10 cellular contexts compared by ENCODE assay signal in the genomic region with DNA sequence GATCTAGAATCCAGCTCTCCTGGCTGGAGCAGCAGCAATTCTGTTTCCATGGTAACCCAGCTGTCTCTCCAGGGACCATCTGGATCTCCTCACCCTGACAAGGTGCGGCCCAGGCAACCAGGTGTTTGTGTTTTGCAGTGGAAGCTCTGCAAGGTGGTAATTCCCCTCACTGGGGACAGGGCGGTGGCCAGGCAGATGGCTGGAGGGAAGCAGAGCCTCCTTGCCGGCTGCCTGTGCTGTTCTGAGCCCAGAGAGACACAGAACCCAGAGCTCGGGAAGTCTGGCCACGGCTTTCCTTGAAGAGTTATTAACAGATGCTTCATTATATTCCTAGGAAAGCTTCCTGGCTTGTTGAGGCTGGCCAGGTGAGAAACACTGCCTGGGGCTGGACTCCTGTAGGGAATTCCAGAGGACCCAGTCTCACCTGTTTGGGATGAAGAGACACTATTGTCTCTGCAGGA.
DNase-seq lines count a peak whose midpoint lies in the region; ATAC-seq and TF ChIP-seq lines count a peak whose summit lies in the region.
"Had no signal": no experiment of that assay in that cellular context is flagged by ENCODE, and none has a peak within 500 bp of the region (broad histone marks: within the 10 kb centered on the region; RNA-seq: fewer than 3 reads in every experiment).

No MANE protein-coding gene starts in this region.

- H3K4me3 Mint-ChIP-seq in neural progenitor cell: peak overlapping the region; percentile 64

- no peaks in the 10 kb centered on the region for H3K79me2 ChIP-seq in neural progenitor cell (ENCODE audit: low read depth)

- H3K9me3 Mint-ChIP-seq in neural progenitor cell: no peaks in the 10 kb centered on the region

- no peaks in the 10 kb centered on the region for H3K27me3 ChIP-seq in H7 (ENCODE audit: control insufficient read depth, insufficient read depth, low read length)
- H3K27me3 ChIP-seq in breast epithelium: no peaks in the 10 kb centered on the region
- peaks cover 3% of the 10 kb centered on the region for H3K27me3 ChIP-seq in neural progenitor cell

- no peak overlapping the region for H3K9ac ChIP-seq in neural progenitor cell

- peak overlapping the region; percentile 92 for H3K27ac Mint-ChIP-seq in neural progenitor cell

- H3K36me3 ChIP-seq in H7 (replicated peaks; ENCODE audit: control insufficient read depth, insufficient read depth, low read length) (no peaks in the 10 kb centered on the region), breast epithelium (no peaks in the 10 kb centered on the region), neural progenitor cell (no peaks in the 10 kb centered on the region)

- ATAC-seq in HG03342 (IDR thresholded peaks at IDR 0.05; ENCODE audit: unreplicated experiment): no peak
- ATAC-seq in GM19395 (IDR thresholded peaks at IDR 0.05; ENCODE audit: unreplicated experiment): no peak

- H3K4me1 ChIP-seq in breast epithelium: peaks cover 7 to 15% of the 10 kb centered on the region in 2 donors
- peaks cover 31% of the 10 kb centered on the region for H3K4me1 ChIP-seq in neural progenitor cell

- no peak overlapping the region for H3K4me2 ChIP-seq in neural progenitor cell

- H3K4me3 ChIP-seq in H7 (ENCODE audit: insufficient read depth, low read depth, low read length) (no peak overlapping the region), breast epithelium (no peak overlapping the region), neural progenitor cell (no peak overlapping the region)

- no peak overlapping the region for H2AFZ ChIP-seq in neural progenitor cell (replicated peaks)

- no peaks in the 10 kb centered on the region for H3K9me3 ChIP-seq in breast epithelium
- H3K9me3 ChIP-seq in neural progenitor cell (ENCODE audit: low read depth): no peaks in the 10 kb centered on the region

- H3K27me3 Mint-ChIP-seq in neural progenitor cell (ENCODE audit: insufficient read depth, low read depth): peaks cover 8% of the 10 kb centered on the region

- peaks cover 15% of the 10 kb centered on the region for H3K36me3 Mint-ChIP-seq in neural progenitor cell

- no peak for TF ChIP-seq POLR2A in breast epithelium (IDR thresholded peaks at IDR 0.05)

- DNase-seq in H7: peak; percentile 78
- peak; percentile 76 for DNase-seq in NCI-H2171 (lab: John Stamatoyannopoulos, UW)
- DNase-seq in breast epithelium (ENCODE audit: low spot score in 2 of 2): peak in 1 of 2 donors; percentile 79
- no peak for DNase-seq in neural progenitor cell (ENCODE audit: low spot score)
- DNase-seq in effector CD4-positive, alpha-beta T cell: no peak
- no peak for DNase-seq in cortex of kidney (lab: John Stamatoyannopoulos, UW)
- DNase-seq: activated T-cell treated with anti-CD3 and anti-CD28 coated beads, Interleukin-2, amount 50 U/mL, for 1 hour; anterior cingulate cortex had no signal

- peaks cover 57% of the 10 kb centered on the region for H3K4me1 Mint-ChIP-seq in neural progenitor cell

- peaks cover 12% of the 10 kb centered on the region for H3F3A ChIP-seq in neural progenitor cell (ENCODE audit: low read depth)

- intact Hi-C loops in breast epithelium (cut with DNase I; ENCODE audit: low total_unique reads): no loop called here

- H4K20me1 ChIP-seq in neural progenitor cell (ENCODE audit: low read depth): peaks cover 7% of the 10 kb centered on the region

- peak overlapping the region; percentile 76 to 82 for H3K27ac ChIP-seq in breast epithelium
- no peak overlapping the region for H3K27ac ChIP-seq in neural progenitor cell

- TF ChIP-seq CTCF in breast epithelium (IDR thresholded peaks at IDR 0.05) (no peak), neural progenitor cell (IDR thresholded peaks at IDR 0.05) (no peak)

Comparison
In these comparisons a context has a peak if more than half of its experiments do, and no peak if none do; other contexts are left out.
1. DNase-seq: peak in H7 (single experiment) and NCI-H2171 (single experiment); none in neural progenitor cell (single experiment), effector CD4-positive, alpha-beta T cell (single experiment) and cortex of kidney (single experiment).